11 cellular contexts compared by ENCODE assay signal in genomic region chr4:6201580-6202091, GRCh38. TPM values are rescaled to one million over a fixed set of nuclear protein-coding genes. Genes with fewer than 3 reads are reported as not detected.
DNase-seq lines count a peak whose midpoint lies in the region; ATAC-seq and TF ChIP-seq lines count a peak whose summit lies in the region.
"Had no signal": no experiment of that assay in that cellular context is flagged by ENCODE, and none has a peak within 500 bp of the region (broad histone marks: within the 10 kb centered on the region; RNA-seq: fewer than 3 reads in every experiment).

No MANE protein-coding gene starts in this region.

- H3K4me1 ChIP-seq in sigmoid colon (peaks cover 0 to 26% (median 22%) of the 10 kb centered on the region in 4 donors), left lung (peaks cover 0 to 17% of the 10 kb centered on the region in 2 donors)
- H3K4me1 ChIP-seq: psoas muscle had no signal

- intact Hi-C loops in sigmoid colon (cut with DNase I) (no loop called here), left lung (cut with DNase I) (no loop called here)

- peaks cover 28% of the 10 kb centered on the region for H3K4me1 Mint-ChIP-seq in activated T-cell treated with anti-CD3 and anti-CD28 coated beads, Interleukin-2, amount 50 U/mL, for 24 hours (ENCODE audit: low read depth)

- H3K4me3 ChIP-seq in sigmoid colon, result no peak overlapping the region
- no peak overlapping the region for H3K4me3 ChIP-seq in left lung
- H3K4me3 ChIP-seq: body of pancreas, psoas muscle had no signal

- H3K9me3 ChIP-seq in sigmoid colon (peaks cover 0 to 5% (median 0%) of the 10 kb centered on the region in 4 donors), left lung (peaks cover 0 to 4% of the 10 kb centered on the region in 2 donors)
- H3K9me3 ChIP-seq: psoas muscle had no signal

- H3K27me3 ChIP-seq in sigmoid colon, result peaks cover 10 to 46% (median 44%) of the 10 kb centered on the region in 3 donors
- H3K27me3 ChIP-seq in left lung, result peaks cover 24 to 73% of the 10 kb centered on the region in 2 donors

- TF ChIP-seq CTCF in sigmoid colon (IDR thresholded peaks at IDR 0.05) (no peak), left lung (IDR thresholded peaks at IDR 0.05) (no peak)

- H3K4me3 Mint-ChIP-seq in activated T-cell treated with anti-CD3 and anti-CD28 coated beads, Interleukin-2, amount 50 U/mL, for 24 hours, result peak overlapping the region; percentile 64

- H3K36me3 ChIP-seq in sigmoid colon (no peaks in the 10 kb centered on the region), left lung (no peaks in the 10 kb centered on the region)

- peak; percentile 40 for DNase-seq in activated T-cell treated with anti-CD3 and anti-CD28 coated beads, Interleukin-2, amount 50 U/mL, for 24 hours
- no peak for DNase-seq in activated T-cell treated with anti-CD3 and anti-CD28 coated beads, Interleukin-2, amount 50 U/mL, for 1 hour
- peak; percentile 27 for DNase-seq in activated gamma-delta T cell treated with Interleukin-2 at 50 U/mL for 16 hours
- peak; percentile 15 for DNase-seq in sigmoid colon
- DNase-seq in kidney glomerular epithelial cell (lab: John Stamatoyannopoulos, UW), result no peak
- DNase-seq in left lung, result no peak
- DNase-seq: NCI-H510A, psoas muscle had no signal

- H3K27ac ChIP-seq in sigmoid colon (no peak overlapping the region), left lung (no peak overlapping the region)
- H3K27ac ChIP-seq: body of pancreas, psoas muscle had no signal

- no peak for TF ChIP-seq POLR2A in sigmoid colon (IDR thresholded peaks at IDR 0.05)

- peaks cover 5% of the 10 kb centered on the region for H3K36me3 Mint-ChIP-seq in activated T-cell treated with anti-CD3 and anti-CD28 coated beads, Interleukin-2, amount 50 U/mL, for 24 hours (ENCODE audit: low read depth)

- H3K27ac Mint-ChIP-seq in activated T-cell treated with anti-CD3 and anti-CD28 coated beads, Interleukin-2, amount 50 U/mL, for 24 hours, result peak overlapping the region; percentile 35

- TF ChIP-seq RAD21 in Ishikawa (IDR thresholded peaks at IDR 0.05; ENCODE audit: low read depth), result no peak

- H3K9me3 Mint-ChIP-seq in activated T-cell treated with anti-CD3 and anti-CD28 coated beads, Interleukin-2, amount 50 U/mL, for 24 hours, result peaks cover 8% of the 10 kb centered on the region

- no peak for ATAC-seq in HG02973 (IDR thresholded peaks at IDR 0.05; ENCODE audit: unreplicated experiment)
- ATAC-seq in left lung, result no peak
- ATAC-seq: psoas muscle had no signal

- WGBS in sigmoid colon, 2 donors, result 64 to 74% methylated on average over 7 of the region's 7 CpGs

- TF ChIP-seq EP300 in Ishikawa (IDR thresholded peaks at IDR 0.05; ENCODE audit: borderline replicate concordance) (no peak), sigmoid colon (IDR thresholded peaks at IDR 0.05) (no peak)

- peaks cover 49% of the 10 kb centered on the region for H3K27me3 Mint-ChIP-seq in activated T-cell treated with anti-CD3 and anti-CD28 coated beads, Interleukin-2, amount 50 U/mL, for 24 hours

TF ChIP-seq in Ishikawa, 13 proteins besides CTCF, POLR2A, EP300 and RAD21:
- no peak for TF ChIP-seq EGR1 (IDR thresholded peaks at IDR 0.05)
- TF ChIP-seq TAF1 (IDR thresholded peaks at IDR 0.05; ENCODE audit: low read depth), result no peak
- TF ChIP-seq, protein P1, sequence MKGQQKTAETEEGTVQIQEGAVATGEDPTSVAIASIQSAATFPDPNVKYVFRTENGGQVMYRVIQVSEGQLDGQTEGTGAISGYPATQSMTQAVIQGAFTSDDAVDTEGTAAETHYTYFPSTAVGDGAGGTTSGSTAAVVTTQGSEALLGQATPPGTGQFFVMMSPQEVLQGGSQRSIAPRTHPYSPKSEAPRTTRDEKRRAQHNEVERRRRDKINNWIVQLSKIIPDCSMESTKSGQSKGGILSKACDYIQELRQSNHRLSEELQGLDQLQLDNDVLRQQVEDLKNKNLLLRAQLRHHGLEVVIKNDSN (IDR thresholded peaks at IDR 0.05), result peak; percentile 77

RNA-seq across cellular contexts. Expression of gene JAKMIP1, which starts 1.3 kb away (rescaled TPM):
- 1 to 10 TPM in 3 of 4 donors, under 1 TPM in 1; 0.49 to 3.9 (median 1.8) TPM for total RNA-seq in sigmoid colon
- polyA plus RNA-seq in sigmoid colon, result 1 to 10 TPM in 1 of 3 donors, not detected in 2; 1.8 TPM
- under 1 TPM; 0.29 to 0.79 TPM for total RNA-seq in left lung
- total RNA-seq: psoas muscle had no signal

Comparison
In these comparisons a context has a peak if more than half of its experiments do, and no peak if none do; other contexts are left out.
1. DNase-seq: peak in activated T-cell treated with anti-CD3 and anti-CD28 coated beads, Interleukin-2, amount 50 U/mL, for 24 hours (single experiment), activated gamma-delta T cell treated with Interleukin-2 at 50 U/mL for 16 hours (single experiment) and sigmoid colon (single experiment); none in activated T-cell treated with anti-CD3 and anti-CD28 coated beads, Interleukin-2, amount 50 U/mL, for 1 hour (single experiment), kidney glomerular epithelial cell (single experiment) and left lung (0 of 2).